35 cellular contexts compared by ENCODE assay signal in the genomic region with DNA sequence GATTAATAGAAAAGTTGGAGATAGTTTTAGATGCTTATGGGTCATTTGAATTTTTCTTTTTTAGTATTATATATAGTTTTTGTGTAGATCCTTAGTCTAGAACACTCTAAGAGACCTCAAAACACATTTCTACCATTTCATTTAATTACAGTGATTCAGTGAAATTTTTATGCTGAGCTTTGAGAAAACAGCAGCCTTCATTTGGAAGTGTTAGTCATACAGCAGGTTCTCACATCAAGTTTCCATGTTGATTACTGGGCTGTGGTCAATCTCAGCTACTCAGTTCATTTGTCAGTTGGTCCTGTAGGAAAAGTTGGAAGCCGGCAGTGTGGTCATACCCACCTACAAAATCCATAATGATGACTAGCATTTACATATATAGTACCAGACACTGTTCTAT. TPM values are rescaled to one million over a fixed set of nuclear protein-coding genes. Genes with fewer than 3 reads are reported as not detected.
"Had no signal": no experiment of that assay in that cellular context is flagged by ENCODE, and none has a peak within 500 bp of the region (broad histone marks: within the 10 kb centered on the region; RNA-seq: fewer than 3 reads in every experiment).

No MANE protein-coding gene starts in this region.

- ATAC-seq: natural killer cell; right cardiac atrium; stimulated activated memory B cell treated with anti-CD40 and anti-IgM and Interleukin-4, amounts not matched to agents 10 μg/mL and 1 μg/mL and 100 μg/mL, for 72 hours; stimulated activated naive CD8-positive, alpha-beta T cell treated with anti-CD3 and anti-CD28 coated beads, Interleukin-15, amount 100 ng/mL, for 72 hours; upper lobe of right lung had no signal

- H3K27me3 ChIP-seq: testis had no signal

- H3K9me3 Mint-ChIP-seq: mesothelial cell of epicardium; naive B cell; natural killer cell; nephron progenitor cell; neural progenitor cell; stimulated activated memory B cell treated with anti-CD40 and anti-IgM and Interleukin-4, amounts not matched to agents 10 μg/mL and 1 μg/mL and 100 μg/mL, for 72 hours; stimulated activated naive CD8-positive, alpha-beta T cell treated with anti-CD3 and anti-CD28 coated beads, Interleukin-15, amount 100 ng/mL, for 72 hours had no signal

- H3K9ac ChIP-seq: neural progenitor cell, parathyroid adenoma had no signal

- DNase-seq: islet precursor cell; left ventricle myocardium inferior; mesendoderm; naive B cell; natural killer cell; nephron progenitor cell; occipital lobe; retina; right cardiac atrium; sigmoid colon; small intestine; spleen; stimulated activated CD4-positive, alpha-beta T cell treated with anti-CD3 and anti-CD28 coated beads, Interleukin-1b, Interleukin-23, amount 100 ng/mL, for 48 hours; stimulated activated CD4-positive, alpha-beta T cell treated with anti-CD3 and anti-CD28 coated beads, Interleukin-2, amount 100 ng/mL, for 48 hours; stimulated activated CD4-positive, alpha-beta T cell treated with anti-CD3 and anti-CD28 coated beads, Interleukin-4, amount 100 ng/mL, for 4 hours; stimulated activated CD8-positive, alpha-beta memory T cell treated with anti-CD3 and anti-CD28 coated beads, Interleukin-4, amount 100 ng/mL, for 48 hours; stimulated activated naive CD4-positive, alpha-beta T cell treated with Interleukin-2 at 50 U/mL for 16 hours; stimulated activated naive CD8-positive, alpha-beta T cell treated with anti-CD3 and anti-CD28 coated beads, Interleukin-15, amount 100 ng/mL, for 72 hours; testis; tibial artery; trophoblast cell; upper lobe of right lung had no signal

- H3K36me3 Mint-ChIP-seq: mesothelial cell of epicardium; naive B cell; natural killer cell; neural progenitor cell; stimulated activated memory B cell treated with anti-CD40 and anti-IgM and Interleukin-4, amounts not matched to agents 10 μg/mL and 1 μg/mL and 100 μg/mL, for 72 hours had no signal

- H3K36me3 ChIP-seq: left ventricle myocardium inferior, neural progenitor cell, neutrophil, sigmoid colon, spleen, tibial artery, upper lobe of right lung had no signal

- H3K4me3 ChIP-seq: hepatocyte, left ventricle myocardium inferior, lung, neural progenitor cell, sigmoid colon, spleen, testis, tibial artery, upper lobe of right lung had no signal

- H3K27ac Mint-ChIP-seq: mesothelial cell of epicardium; natural killer cell; nephron progenitor cell; neural progenitor cell; progenitor cell of endocrine pancreas; stimulated activated memory B cell treated with anti-CD40 and anti-IgM and Interleukin-4, amounts not matched to agents 10 μg/mL and 1 μg/mL and 100 μg/mL, for 72 hours; stimulated activated naive CD8-positive, alpha-beta T cell treated with anti-CD3 and anti-CD28 coated beads, Interleukin-15, amount 100 ng/mL, for 72 hours had no signal

- H3K27ac ChIP-seq: hepatocyte, left ventricle myocardium inferior, neural progenitor cell, neutrophil, parathyroid adenoma, sigmoid colon, spleen, testis, tibial artery, upper lobe of right lung had no signal

- H3K9me3 ChIP-seq: left ventricle myocardium inferior, neutrophil, sigmoid colon, spleen, testis, tibial artery, upper lobe of right lung had no signal

- H3K79me2 ChIP-seq: hepatocyte, parathyroid adenoma had no signal

- H3K4me2 ChIP-seq: hepatocyte, neural progenitor cell had no signal

- H2AFZ ChIP-seq: hepatocyte, neural progenitor cell, parathyroid adenoma had no signal

- H3K4me1 ChIP-seq: parathyroid adenoma, testis had no signal

- H3K4me3 Mint-ChIP-seq: mesothelial cell of epicardium; naive B cell; natural killer cell; nephron progenitor cell; neural progenitor cell; stimulated activated memory B cell treated with anti-CD40 and anti-IgM and Interleukin-4, amounts not matched to agents 10 μg/mL and 1 μg/mL and 100 μg/mL, for 72 hours; stimulated activated naive CD8-positive, alpha-beta T cell treated with anti-CD3 and anti-CD28 coated beads, Interleukin-15, amount 100 ng/mL, for 72 hours had no signal

RNA-seq across cellular contexts. Expression of a gene that starts 37.9 kb away (rescaled TPM):
- total RNA-seq: hepatocyte, kidney epithelial cell, left ventricle myocardium inferior, lower leg skin, mesothelial cell of epicardium, mononuclear cell, natural killer cell, osteocyte, progenitor cell of endocrine pancreas, pulmonary artery endothelial cell, right cardiac atrium, sigmoid colon, spleen, upper lobe of right lung had no signal
- polyA plus RNA-seq: hepatocyte, right cardiac atrium, sigmoid colon, small intestine, spleen had no signal
